In genomic region chr11:126452718-126453117, GRCh38 we compare ENCODE assay signal across 17 cellular contexts.
DNase-seq lines count a peak whose midpoint lies in the region; ATAC-seq and TF ChIP-seq lines count a peak whose summit lies in the region.
"Had no signal": no experiment of that assay in that cellular context is flagged by ENCODE, and none has a peak within 500 bp of the region (broad histone marks: within the 10 kb centered on the region; RNA-seq: fewer than 3 reads in every experiment).

No MANE protein-coding gene starts in this region.

- H3K9ac ChIP-seq in PC-3 (ENCODE audit: low read length), result no peak overlapping the region

- H3K4me3 ChIP-seq in WERI-Rb-1 (ENCODE audit: low read depth, low read length) (peak overlapping the region; percentile 7), testis (no peak overlapping the region), PC-3 (ENCODE audit: low read length) (no peak overlapping the region)

- H3K4me1 ChIP-seq in foreskin keratinocyte (no peaks in the 10 kb centered on the region), testis (no peaks in the 10 kb centered on the region), PC-3 (ENCODE audit: insufficient read depth, low read length) (no peaks in the 10 kb centered on the region)

- H3K27ac ChIP-seq in WERI-Rb-1 (peak overlapping the region; percentile 60), foreskin keratinocyte (no peak overlapping the region), testis (no peak overlapping the region), PC-3 (ENCODE audit: low read length) (no peak overlapping the region)
- H3K27ac ChIP-seq: 22Rv1 had no signal

- POLR2A ChIA-PET in PC-3 (lab: Charles Lee; ENCODE audit: unreplicated experiment), result no interaction called here

- peak; percentile 35 for ATAC-seq in foreskin keratinocyte
- no peak for ATAC-seq in PC-3

- H3K9me3 ChIP-seq in WERI-Rb-1 (ENCODE audit: severe bottlenecking) (no peaks in the 10 kb centered on the region), testis (no peaks in the 10 kb centered on the region), PC-3 (ENCODE audit: low read length) (no peaks in the 10 kb centered on the region)

- 41 to 44% methylated on average over 6 to 12 of the region's 12 CpGs for WGBS in testis, 2 donors

- no peaks in the 10 kb centered on the region for H3K9me2 ChIP-seq in PC-3 (replicated peaks; ENCODE audit: low read length)

- CTCF ChIA-PET in PC-3 (lab: Charles Lee), result no interaction called here

- no peaks in the 10 kb centered on the region for H3K79me2 ChIP-seq in PC-3 (ENCODE audit: low read length)

- H4K20me1 ChIP-seq in PC-3 (ENCODE audit: low read length), result no peaks in the 10 kb centered on the region

- H3K27me3 ChIP-seq in WERI-Rb-1 (ENCODE audit: insufficient read depth, low read depth, severe bottlenecking) (no peaks in the 10 kb centered on the region), foreskin keratinocyte (peaks cover 24% of the 10 kb centered on the region), testis (no peaks in the 10 kb centered on the region), PC-3 (ENCODE audit: low read length) (0 out of 2 replicates have a peak, but pooled peaks cover 2% of the 10 kb centered on the region)

- no peak overlapping the region for H3K4me2 ChIP-seq in PC-3 (ENCODE audit: low read length)

- intact Hi-C loops in testis (cut with DNase I; ENCODE audit: low total_unique reads), result no loop called here
- intact Hi-C loops in PC-3 (cut with micrococcal nuclease), result no loop called here

- H3K36me3 ChIP-seq in WERI-Rb-1 (no peaks in the 10 kb centered on the region), testis (ENCODE audit: low read depth, missing control alignments) (no peaks in the 10 kb centered on the region), PC-3 (ENCODE audit: low read depth, low read length) (no peaks in the 10 kb centered on the region)

- H2AFZ ChIP-seq in PC-3 (ENCODE audit: low read length), result no peak overlapping the region

- TF ChIP-seq CTCF in WERI-Rb-1 (IDR thresholded peaks at IDR 0.05; ENCODE audit: low read depth, low read length) (no peak), foreskin keratinocyte (conservative IDR thresholded peaks at IDR 0.05) (no peak), testis (IDR thresholded peaks at IDR 0.05) (no peak), PC-3 (conservative IDR thresholded peaks at IDR 0.05; ENCODE audit: low read depth, low read length) (no peak)

- DNase-seq in NCI-H446 (lab: John Stamatoyannopoulos, UW) (peak; percentile 4 to 31), NCI-H446 treated with DMSO at 0.1 percent for 48 hours (lab: John Stamatoyannopoulos, UW) (no peak), WERI-Rb-1 (peak; percentile 53), foreskin keratinocyte (no peak), testis (peak; percentile 50), NCI-H1694 treated with DMSO at 0.1 percent for 48 hours (lab: John Stamatoyannopoulos, UW) (no peak), T-helper 9 cell (no peak), PC-3 (no peak)
- DNase-seq: Calu3; CD4-positive, alpha-beta memory T cell; DMS53; NCI-H1048; NCI-H2107; NCI-H2227 treated with DMSO at 0.1 percent for 48 hours; NCI-H526 treated with DMSO at 0.1 percent for 48 hours; SW 1271 had no signal

- BruUV-seq in PC-3 (replicated peaks; lab: Mats Ljungman, UMichigan), result no TSS peak

- no peak for TF ChIP-seq POLR2A in testis (IDR thresholded peaks at IDR 0.05)

- no peaks in the 10 kb centered on the region for H3F3A ChIP-seq in PC-3 (ENCODE audit: low read length, unreplicated experiment)

Comparison
In these comparisons a context has a peak if more than half of its experiments do, and no peak if none do; other contexts are left out.
1. DNase-seq: peak in NCI-H446 (2 of 2), WERI-Rb-1 (single experiment) and testis (single experiment); none in NCI-H446 treated with DMSO at 0.1 percent for 48 hours (single experiment), foreskin keratinocyte (0 of 2), NCI-H1694 treated with DMSO at 0.1 percent for 48 hours (single experiment), T-helper 9 cell (single experiment) and PC-3 (single experiment).